Comparison of ENCODE assay signal across 28 cellular contexts in genomic region chr9:76372345-76372744, GRCh38. TPM values are rescaled to one million over a fixed set of nuclear protein-coding genes. Genes with fewer than 3 reads are reported as not detected.
DNase-seq lines count a peak whose midpoint lies in the region; ATAC-seq, FAIRE-seq and TF ChIP-seq lines count a peak whose summit lies in the region.
"Had no signal": no experiment of that assay in that cellular context is flagged by ENCODE, and none has a peak within 500 bp of the region (broad histone marks: within the 10 kb centered on the region; RNA-seq: fewer than 3 reads in every experiment).

No MANE protein-coding gene starts in this region.

- H3K36me3 ChIP-seq in KMS-11 (ENCODE audit: insufficient read depth) (no peaks in the 10 kb centered on the region), brain microvascular endothelial cell (replicated peaks) (no peaks in the 10 kb centered on the region), smooth muscle cell (ENCODE audit: low read depth) (no peaks in the 10 kb centered on the region)
- H3K36me3 ChIP-seq: breast epithelium, HAP-1, spleen had no signal

- no peak for DNase-seq in A549 (ENCODE audit: low read depth in 1 of 2, low spot score in 1 of 2)
- no peak for DNase-seq in brain microvascular endothelial cell
- DNase-seq in mesothelial cell of epicardium (ENCODE audit: low spot score in 2 of 2, unreplicated experiment in 2 of 2) = no peak
- DNase-seq in smooth muscle cell (lab: John Stamatoyannopoulos, UW; ENCODE audit: unreplicated experiment) = no peak
- no peak for DNase-seq in NCI-H446 (lab: John Stamatoyannopoulos, UW)
- DNase-seq in D341Med (ENCODE audit: low spot score) = no peak
- DNase-seq: activated CD8-positive, alpha-beta memory T cell treated with anti-CD3 and anti-CD28 coated beads for 24 hours; activated T-cell treated with anti-CD3 and anti-CD28 coated beads, Interleukin-2, amount 50 U/mL, for 24 hours; glutamatergic neuron; naive B cell; NCI-H1436; NCI-H2107; NCI-H446 treated with DMSO at 0.1 percent for 48 hours; occipital lobe; spleen; stimulated activated CD4-positive, alpha-beta T cell treated with anti-CD3 and anti-CD28 coated beads, Interleukin-2, amount 100 ng/mL, for 48 hours; T-helper 17 cell had no signal

- H3K27me3 ChIP-seq in KMS-11 (ENCODE audit: insufficient read depth, low read depth) (no peaks in the 10 kb centered on the region), brain microvascular endothelial cell (replicated peaks) (no peaks in the 10 kb centered on the region), smooth muscle cell (ENCODE audit: low read depth) (no peaks in the 10 kb centered on the region)
- H3K27me3 ChIP-seq: breast epithelium, spleen had no signal

- TF ChIP-seq POLR2A in A549 (IDR thresholded peaks at IDR 0.05; ENCODE audit: low read length) = no peak

- peak overlapping the region; percentile 92 for H3K4me2 ChIP-seq in A549
- H3K4me2 ChIP-seq in KMS-11 = peak overlapping the region; percentile 88
- H3K4me2 ChIP-seq in smooth muscle cell = no peak overlapping the region

- H3K4me3 ChIP-seq in A549 = peak overlapping the region; percentile 15; the same call in 1 of the 3 replicates
- H3K4me3 ChIP-seq in KMS-11 (IDR thresholded peaks at IDR 0.05; ENCODE audit: insufficient read depth, low read depth, low read length) = no peak overlapping the region
- no peak overlapping the region for H3K4me3 ChIP-seq in brain microvascular endothelial cell (ENCODE audit: low read depth, low read length)
- H3K4me3 ChIP-seq in smooth muscle cell = no peak overlapping the region
- H3K4me3 ChIP-seq: breast epithelium, HAP-1, SK-N-MC, spleen had no signal

- no peak overlapping the region for H3K4me3 Mint-ChIP-seq in mesothelial cell of epicardium
- H3K4me3 Mint-ChIP-seq: activated T-cell treated with anti-CD3 and anti-CD28 coated beads, Interleukin-2, amount 50 U/mL, for 24 hours; memory B cell; naive B cell; stimulated activated effector memory CD8-positive, alpha-beta T cell treated with anti-CD3 and anti-CD28 coated beads, Interleukin-12 subunit alpha, Interleukin-12 subunit beta, amount 100 ng/mL, for 72 hours; T-helper 17 cell had no signal

- no peaks in the 10 kb centered on the region for H4K20me1 ChIP-seq in KMS-11 (ENCODE audit: insufficient read depth)
- no peaks in the 10 kb centered on the region for H4K20me1 ChIP-seq in smooth muscle cell (ENCODE audit: low read depth)

- H3K9me3 Mint-ChIP-seq in mesothelial cell of epicardium = no peaks in the 10 kb centered on the region
- H3K9me3 Mint-ChIP-seq: activated T-cell treated with anti-CD3 and anti-CD28 coated beads, Interleukin-2, amount 50 U/mL, for 24 hours; memory B cell; stimulated activated effector memory CD8-positive, alpha-beta T cell treated with anti-CD3 and anti-CD28 coated beads, Interleukin-12 subunit alpha, Interleukin-12 subunit beta, amount 100 ng/mL, for 72 hours had no signal

- H3K9me3 ChIP-seq in A549 (no peaks in the 10 kb centered on the region), smooth muscle cell (replicated peaks; ENCODE audit: low read depth) (no peaks in the 10 kb centered on the region)
- H3K9me3 ChIP-seq: breast epithelium, HAP-1, spleen had no signal

- no peaks in the 10 kb centered on the region for H3K36me3 Mint-ChIP-seq in mesothelial cell of epicardium
- H3K36me3 Mint-ChIP-seq: naive B cell; stimulated activated effector memory CD8-positive, alpha-beta T cell treated with anti-CD3 and anti-CD28 coated beads, Interleukin-12 subunit alpha, Interleukin-12 subunit beta, amount 100 ng/mL, for 72 hours had no signal

- POLR2A ChIA-PET in A549 (lab: Yijun Ruan, JAX) = interaction anchor here (0.6 to 8.6 kb wide), 3 partner anchors 11 to 21 kb away, joined by 3 to 102 read pairs (median 7); partner anchors contain the start of gene RFK

- TF ChIP-seq EP300 in A549 (IDR thresholded peaks at IDR 0.05) = no peak

- in situ Hi-C loops in brain microvascular endothelial cell (cut with HindIII; ENCODE audit: low pct_ligation_motif_present, low sequenced_read_pairs) = no loop called here

- peaks cover 48% of the 10 kb centered on the region for H3K4me1 Mint-ChIP-seq in mesothelial cell of epicardium
- H3K4me1 Mint-ChIP-seq: memory B cell; stimulated activated effector memory CD8-positive, alpha-beta T cell treated with anti-CD3 and anti-CD28 coated beads, Interleukin-12 subunit alpha, Interleukin-12 subunit beta, amount 100 ng/mL, for 72 hours had no signal

- ATAC-seq in A549 (no peak), GM21717 (IDR thresholded peaks at IDR 0.05; ENCODE audit: unreplicated experiment) (no peak)
- ATAC-seq: stimulated activated effector memory CD8-positive, alpha-beta T cell treated with anti-CD3 and anti-CD28 coated beads, Interleukin-12 subunit alpha, Interleukin-12 subunit beta, amount 100 ng/mL, for 72 hours; T-helper 17 cell had no signal

- H3K27me3 Mint-ChIP-seq in mesothelial cell of epicardium (ENCODE audit: low read depth) = no peaks in the 10 kb centered on the region
- H3K27me3 Mint-ChIP-seq: activated T-cell treated with anti-CD3 and anti-CD28 coated beads, Interleukin-2, amount 50 U/mL, for 24 hours; memory B cell; naive B cell had no signal

- H3K27ac Mint-ChIP-seq in mesothelial cell of epicardium = peak overlapping the region; percentile 44
- H3K27ac Mint-ChIP-seq: activated T-cell treated with anti-CD3 and anti-CD28 coated beads, Interleukin-2, amount 50 U/mL, for 24 hours; memory B cell; naive B cell; stimulated activated effector memory CD8-positive, alpha-beta T cell treated with anti-CD3 and anti-CD28 coated beads, Interleukin-12 subunit alpha, Interleukin-12 subunit beta, amount 100 ng/mL, for 72 hours; T-helper 17 cell had no signal

- H3K4me1 ChIP-seq in A549 (peaks cover 81% of the 10 kb centered on the region), KMS-11 (ENCODE audit: low read depth, poor library complexity, severe bottlenecking) (peaks cover 75% of the 10 kb centered on the region), smooth muscle cell (ENCODE audit: low read depth) (peaks cover 6% of the 10 kb centered on the region)

- no peak overlapping the region for H2AFZ ChIP-seq in KMS-11 (ENCODE audit: low read depth)
- H2AFZ ChIP-seq in smooth muscle cell (ENCODE audit: low read depth) = no peak overlapping the region

- H3K27ac ChIP-seq in A549 (peak overlapping the region; percentile 89 to 95), KMS-11 (peak overlapping the region; percentile 75), brain microvascular endothelial cell (peak overlapping the region; percentile 42), smooth muscle cell (ENCODE audit: low read depth) (no peak overlapping the region)
- H3K27ac ChIP-seq: C4-2B, HL-60, SK-N-MC, spleen had no signal

- no peak for FAIRE-seq in A549 (lab: Jason Lieb, UNC)
- FAIRE-seq: endometrium, GM12891 had no signal

- no peaks in the 10 kb centered on the region for H3K79me2 ChIP-seq in KMS-11 (ENCODE audit: insufficient read depth, low read depth)
- no peaks in the 10 kb centered on the region for H3K79me2 ChIP-seq in smooth muscle cell (ENCODE audit: low read depth)

- H3K9ac ChIP-seq in KMS-11 = peak overlapping the region; percentile 7; the same call in 1 of the 2 replicates
- H3K9ac ChIP-seq in smooth muscle cell (ENCODE audit: low read depth) = no peak overlapping the region

- TF ChIP-seq CTCF in A549 (IDR thresholded peaks at IDR 0.05) (no peak), KMS-11 (conservative IDR thresholded peaks at IDR 0.05; ENCODE audit: low read depth, low read length) (no peak), brain microvascular endothelial cell (IDR thresholded peaks at IDR 0.05; ENCODE audit: low read depth, low read length, missing control alignments) (no peak), mesothelial cell of epicardium (IDR thresholded peaks at IDR 0.05; ENCODE audit: unreplicated experiment) (no peak), smooth muscle cell (IDR thresholded peaks at IDR 0.05; ENCODE audit: borderline replicate concordance, insufficient read depth, poor library complexity, severe bottlenecking) (no peak)

- TF ChIP-seq RAD21 in A549 (conservative IDR thresholded peaks at IDR 0.05 in 1 of 2, IDR thresholded peaks at IDR 0.05 in 1 of 2) = no peak

- CTCF ChIA-PET in A549 (lab: Yijun Ruan, JAX) = interaction anchor here (0.9 to 6.8 kb wide), 3 partner anchors 10 to 30 kb away, joined by 3 to 53 read pairs (median 6); partner anchors contain the start of gene RFK

- H3F3A ChIP-seq in smooth muscle cell (ENCODE audit: low read depth) = peaks cover 3% of the 10 kb centered on the region

TF ChIP-seq in A549, 52 proteins besides CTCF, POLR2A, EP300 and RAD21 (continues in another document):
- no peak for TF ChIP-seq MYC (IDR thresholded peaks at IDR 0.05; ENCODE audit: borderline replicate concordance, low read length)
- TF ChIP-seq ZC3H11A (IDR thresholded peaks at IDR 0.05) = no peak
- TF ChIP-seq KDM1A (IDR thresholded peaks at IDR 0.05; ENCODE audit: low read depth) = no peak
- TF ChIP-seq NPAS2 (CRISPR knock-in tag; IDR thresholded peaks at IDR 0.05; ENCODE audit: borderline replicate concordance) = no peak
- TF ChIP-seq CBX2 (IDR thresholded peaks at IDR 0.05; ENCODE audit: borderline replicate concordance, low read depth) = no peak
- no peak for TF ChIP-seq MAX (IDR thresholded peaks at IDR 0.05)
- no peak; the same call in 1 of the 2 replicates for TF ChIP-seq E2F6 (IDR thresholded peaks at IDR 0.05; ENCODE audit: borderline replicate concordance, low read depth)
- no peak for TF ChIP-seq CHD2 (IDR thresholded peaks at IDR 0.05; ENCODE audit: low read length, partially characterized antibody)
- no peak for TF ChIP-seq NFE2L2 (conservative IDR thresholded peaks at IDR 0.05; ENCODE audit: low read length)
- no peak for TF ChIP-seq ZSCAN20 (CRISPR knock-in tag; IDR thresholded peaks at IDR 0.05)
- TF ChIP-seq CBX8 (IDR thresholded peaks at IDR 0.05) = no peak
- no peak for TF ChIP-seq MAFK (IDR thresholded peaks at IDR 0.05; ENCODE audit: partially characterized antibody)

RNA-seq across cellular contexts. Expression of gene RFK, which starts 21.9 kb away (rescaled TPM):
- 130 and 184 TPM in 2 replicates for polyA plus RNA-seq in A549 (2011; rRNA removed)
- polyA plus RNA-seq in A549 (2012; cell fraction: cytosol; rRNA removed) = 22.4 and 34.2 TPM in 2 replicates
- 8.7 and 11.8 TPM in 2 replicates for polyA plus RNA-seq in A549 (2012; cell fraction: nucleus; rRNA removed)
- 43.1 to 56.7 TPM (median 50.5 TPM) in 3 replicates for polyA plus RNA-seq in A549 (2017; fragmentation: RNase III; extraction: RNeasy Plus Mini Kit Qiagen cat#74134 plus additional on column Dnase treatment)
- polyA minus RNA-seq in A549 (2011; rRNA and poly(A)+ RNA removed) = 20.9 and 23.0 TPM in 2 replicates
- total RNA-seq in mesothelial cell of epicardium = 8.5 to 10.2 TPM (median 9.7 TPM) in 3 replicates
- total RNA-seq in smooth muscle cell = 22.8 and 25.2 TPM in 2 replicates
- 14.2 and 18.3 TPM in 2 replicates for polyA plus RNA-seq in smooth muscle cell
